ENCODE assay signal across 2 cellular contexts in the genomic region with DNA sequence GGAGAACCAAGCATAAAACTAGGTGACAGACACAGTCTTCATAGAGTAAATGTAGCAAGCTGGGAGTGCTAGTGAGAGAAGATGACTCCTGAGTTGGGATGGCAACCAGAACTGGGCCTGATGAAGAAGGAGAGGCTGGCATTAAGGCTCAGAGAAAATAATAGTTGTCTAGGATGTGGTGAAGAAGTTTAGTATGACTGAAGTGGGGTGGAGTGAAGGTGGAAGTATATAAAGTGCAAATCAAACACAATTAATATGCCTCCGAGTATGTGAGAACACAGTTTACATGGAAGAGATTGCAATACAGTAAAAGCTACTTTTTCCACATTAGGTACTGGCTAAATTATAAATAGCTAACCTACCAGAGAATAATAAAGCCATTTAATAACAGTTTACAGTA.
TF ChIP-seq lines count a peak whose summit lies in the region.

No MANE protein-coding gene starts in this region.

TF ChIP-seq in H1, 55 proteins besides CTCF, POLR2A, EP300 and RAD21:
- TF ChIP-seq SIX5 (IDR thresholded peaks at IDR 0.05; ENCODE audit: low read depth, low read length) = no peak
- TF ChIP-seq CTBP2 (IDR thresholded peaks at IDR 0.05; ENCODE audit: borderline replicate concordance, insufficient read depth, insufficient read length, low read length) = no peak
- no peak for TF ChIP-seq NRF1 (IDR thresholded peaks at IDR 0.05; ENCODE audit: low read depth, low read length)
- TF ChIP-seq, protein P1, sequence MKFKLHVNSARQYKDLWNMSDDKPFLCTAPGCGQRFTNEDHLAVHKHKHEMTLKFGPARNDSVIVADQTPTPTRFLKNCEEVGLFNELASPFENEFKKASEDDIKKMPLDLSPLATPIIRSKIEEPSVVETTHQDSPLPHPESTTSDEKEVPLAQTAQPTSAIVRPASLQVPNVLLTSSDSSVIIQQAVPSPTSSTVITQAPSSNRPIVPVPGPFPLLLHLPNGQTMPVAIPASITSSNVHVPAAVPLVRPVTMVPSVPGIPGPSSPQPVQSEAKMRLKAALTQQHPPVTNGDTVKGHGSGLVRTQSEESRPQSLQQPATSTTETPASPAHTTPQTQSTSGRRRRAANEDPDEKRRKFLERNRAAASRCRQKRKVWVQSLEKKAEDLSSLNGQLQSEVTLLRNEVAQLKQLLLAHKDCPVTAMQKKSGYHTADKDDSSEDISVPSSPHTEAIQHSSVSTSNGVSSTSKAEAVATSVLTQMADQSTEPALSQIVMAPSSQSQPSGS (IDR thresholded peaks at IDR 0.05; ENCODE audit: low read length) = no peak
- TF ChIP-seq CHD2 (IDR thresholded peaks at IDR 0.05; ENCODE audit: low read length) = no peak
- TF ChIP-seq, protein P2, sequence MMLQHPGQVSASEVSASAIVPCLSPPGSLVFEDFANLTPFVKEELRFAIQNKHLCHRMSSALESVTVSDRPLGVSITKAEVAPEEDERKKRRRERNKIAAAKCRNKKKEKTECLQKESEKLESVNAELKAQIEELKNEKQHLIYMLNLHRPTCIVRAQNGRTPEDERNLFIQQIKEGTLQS (IDR thresholded peaks at IDR 0.05; ENCODE audit: insufficient read depth, low read depth, low read length) = no peak
- TF ChIP-seq KDM1A (IDR thresholded peaks at IDR 0.05; ENCODE audit: borderline replicate concordance, low read length) = no peak
- TF ChIP-seq SRF (IDR thresholded peaks at IDR 0.05; ENCODE audit: low read depth, low read length) = no peak
- TF ChIP-seq NANOG (IDR thresholded peaks at IDR 0.05; ENCODE audit: insufficient read depth, low read depth, low read length, poor library complexity, severe bottlenecking) = no peak
- no peak for TF ChIP-seq YY1 (IDR thresholded peaks at IDR 0.05; ENCODE audit: low read depth, low read length)
- no peak for TF ChIP-seq JUND (IDR thresholded peaks at IDR 0.05; ENCODE audit: low read length)
- TF ChIP-seq ZNF274 (IDR thresholded peaks at IDR 0.05; ENCODE audit: borderline replicate concordance, extremely low read depth, low read length) = no peak
- TF ChIP-seq CHD1 (IDR thresholded peaks at IDR 0.05; ENCODE audit: low read depth, low read length) = no peak
- no peak for TF ChIP-seq TEAD4 (IDR thresholded peaks at IDR 0.05; ENCODE audit: low read depth, low read length)
- no peak for TF ChIP-seq SP4 (IDR thresholded peaks at IDR 0.05; ENCODE audit: low read length)
- no peak for TF ChIP-seq HDAC2 (IDR thresholded peaks at IDR 0.05; ENCODE audit: borderline replicate concordance in 1 of 2, low read depth in 2 of 2, low read length in 2 of 2)
- TF ChIP-seq KDM4A (IDR thresholded peaks at IDR 0.05; ENCODE audit: low read depth, low read length, severe bottlenecking) = no peak
- no peak for TF ChIP-seq GABPA (IDR thresholded peaks at IDR 0.05; ENCODE audit: borderline replicate concordance, insufficient read depth, low read length)
- no peak for TF ChIP-seq PHF8 (conservative IDR thresholded peaks at IDR 0.05; ENCODE audit: low read depth, low read length)
TF ChIP-seq in H1: peak in this region for 0.

TF ChIP-seq in SK-N-SH, 30 proteins besides CTCF, POLR2A, EP300 and RAD21:
- TF ChIP-seq MXI1 (IDR thresholded peaks at IDR 0.05; ENCODE audit: low read depth, low read length) = no peak
